Comparison of ENCODE assay signal across 15 cellular contexts in the genomic region with DNA sequence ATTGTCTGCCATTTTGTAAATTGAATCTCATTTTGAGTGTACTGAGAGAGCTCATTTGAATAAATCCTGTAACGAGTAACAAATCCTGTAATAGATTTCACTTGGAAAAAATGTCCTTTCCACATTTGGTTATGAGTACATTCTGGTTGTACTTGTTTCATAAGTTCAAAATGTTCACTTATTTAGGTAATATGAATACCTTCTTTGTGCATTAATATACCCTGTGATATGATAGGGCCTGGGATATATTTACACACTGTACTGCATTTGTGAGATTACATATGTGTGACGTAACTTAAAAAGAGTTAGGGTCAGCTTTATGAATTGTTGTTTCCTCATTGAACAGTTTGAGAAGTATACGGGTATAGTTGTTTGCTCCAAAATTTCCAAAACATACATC.
"Had no signal": no experiment of that assay in that cellular context is flagged by ENCODE, and none has a peak within 500 bp of the region (broad histone marks: within the 10 kb centered on the region; RNA-seq: fewer than 3 reads in every experiment).

No MANE protein-coding gene starts in this region.

- ATAC-seq: foreskin keratinocyte, left lung had no signal

- H3K36me3 ChIP-seq: SJSA1 had no signal

- H3K9me3 ChIP-seq: SJSA1 had no signal

- H3K27ac ChIP-seq: foreskin keratinocyte, SJSA1 had no signal

- DNase-seq: activated CD4-positive, alpha-beta T cell treated with anti-CD3 and anti-CD28 coated beads, Interleukin-2, amount 50 U/mL, for 4 hours; activated CD4-positive, CD25-positive, alpha-beta regulatory T cell; aorta; effector CD8-positive, alpha-beta T cell; foreskin keratinocyte; glutamatergic neuron; hypothalamus; kidney; left lung; mammary epithelial cell; naive B cell; stimulated activated CD4-positive, alpha-beta T cell treated with anti-CD3 and anti-CD28 coated beads, Interleukin-4, amount 100 ng/mL, for 1 hour; stimulated activated CD8-positive, alpha-beta memory T cell treated with anti-CD3 and anti-CD28 coated beads, Interleukin-4, amount 100 ng/mL, for 48 hours; SW 1271 had no signal

- H3K4me3 ChIP-seq: left lung, SJSA1 had no signal

- H3K4me1 ChIP-seq: foreskin keratinocyte, SJSA1 had no signal

- H3K27me3 Mint-ChIP-seq: naive B cell had no signal

- H3K27me3 ChIP-seq: foreskin keratinocyte, left lung, SJSA1 had no signal
